ENCODE assay signal across 8 cellular contexts in genomic region chr2:208072250-208072892, GRCh38. TPM values are rescaled to one million over a fixed set of nuclear protein-coding genes. Genes with fewer than 3 reads are reported as not detected.
DNase-seq lines count a peak whose midpoint lies in the region; ATAC-seq and TF ChIP-seq lines count a peak whose summit lies in the region.

No MANE protein-coding gene starts in this region.

- no peaks in the 10 kb centered on the region for H3K36me3 Mint-ChIP-seq in activated T-cell treated with anti-CD3 and anti-CD28 coated beads, Interleukin-2, amount 50 U/mL, for 24 hours (ENCODE audit: low read depth)

- no peak overlapping the region for H2AFZ ChIP-seq in neuronal stem cell (ENCODE audit: low read length)

- H3K9me3 ChIP-seq in neuronal stem cell (replicated peaks in 1 of 2; ENCODE audit: control insufficient read depth in 2 of 2, insufficient read depth in 1 of 2, low read depth in 1 of 2, low read length in 2 of 2), result no peaks in the 10 kb centered on the region
- no peaks in the 10 kb centered on the region for H3K9me3 ChIP-seq in thyroid gland

- DNase-seq in D341Med (ENCODE audit: low spot score) (peak; percentile 71), HS-5 (ENCODE audit: low read depth) (peak; percentile 44), OCI-M1 (lab: John Stamatoyannopoulos, UW) (peak; percentile 87), fibroblast of mammary gland (ENCODE audit: low read depth) (peak; percentile 75), neuronal stem cell (ENCODE audit: low spot score) (peak; percentile 71), thyroid gland (peak; percentile 65 to 74)
- DNase-seq in activated T-cell treated with anti-CD3 and anti-CD28 coated beads, Interleukin-2, amount 50 U/mL, for 24 hours, result peak; percentile 54

- peaks cover 3% of the 10 kb centered on the region for H3K27me3 Mint-ChIP-seq in activated T-cell treated with anti-CD3 and anti-CD28 coated beads, Interleukin-2, amount 50 U/mL, for 24 hours

- no peak overlapping the region for H3K9ac ChIP-seq in neuronal stem cell (ENCODE audit: low read depth, low read length, poor library complexity)

- no peak overlapping the region for H2BK15ac ChIP-seq in neuronal stem cell (ENCODE audit: low read length)

- no peak overlapping the region for H3K4me3 Mint-ChIP-seq in activated T-cell treated with anti-CD3 and anti-CD28 coated beads, Interleukin-2, amount 50 U/mL, for 24 hours

- no peak overlapping the region for H2AK5ac ChIP-seq in neuronal stem cell (ENCODE audit: low read depth, low read length)

- no peak overlapping the region for H3K27ac Mint-ChIP-seq in activated T-cell treated with anti-CD3 and anti-CD28 coated beads, Interleukin-2, amount 50 U/mL, for 24 hours

- H3K9me3 Mint-ChIP-seq in activated T-cell treated with anti-CD3 and anti-CD28 coated beads, Interleukin-2, amount 50 U/mL, for 24 hours, result no peaks in the 10 kb centered on the region

- intact Hi-C loops in thyroid gland (cut with DNase I), result loop anchor here (10.0 kb wide), 1 partner anchor 328 kb away; no protein-coding TSS in a partner anchor

- no CpG with 5 or more reads among the region's 9 CpGs for WGBS in neuronal stem cell (ENCODE audit: extremely low coverage in 2 of 2, insufficient read length in 2 of 2, insufficient replicate concordance in 1 of 2), 2 donors
- WGBS in thyroid gland, 2 donors, result 24 to 27% methylated on average over 9 of the region's 9 CpGs

- H3K27me3 ChIP-seq in neuronal stem cell (ENCODE audit: control insufficient read depth in 3 of 3, insufficient read depth in 3 of 3, low read depth in 1 of 3, low read length in 3 of 3) (no peaks in the 10 kb centered on the region), thyroid gland (no peaks in the 10 kb centered on the region)

- no peak overlapping the region for H3K4me2 ChIP-seq in neuronal stem cell (ENCODE audit: insufficient read depth, low read length, poor library complexity, severe bottlenecking)

- no peak overlapping the region for H2BK5ac ChIP-seq in neuronal stem cell (ENCODE audit: low read length)

- H3K23ac ChIP-seq in neuronal stem cell (ENCODE audit: low read depth, low read length, poor library complexity), result no peak overlapping the region

- H4K91ac ChIP-seq in neuronal stem cell (ENCODE audit: low read depth, low read length, poor library complexity), result no peak overlapping the region

- no peaks in the 10 kb centered on the region for H3K4me1 Mint-ChIP-seq in activated T-cell treated with anti-CD3 and anti-CD28 coated beads, Interleukin-2, amount 50 U/mL, for 24 hours (ENCODE audit: low read depth)

- H3K79me1 ChIP-seq in neuronal stem cell (ENCODE audit: low read depth, low read length), result no peaks in the 10 kb centered on the region

- TF ChIP-seq CTCF in fibroblast of mammary gland (conservative IDR thresholded peaks at IDR 0.05; ENCODE audit: control insufficient read depth, insufficient read depth, low read depth, low read length) (peak; percentile 91), thyroid gland (IDR thresholded peaks at IDR 0.05) (peak; percentile 27 to 82 (median 76))

- H3K4ac ChIP-seq in neuronal stem cell (ENCODE audit: low read length), result no peak overlapping the region

- H3K36me3 ChIP-seq in neuronal stem cell (replicated peaks in 1 of 2; ENCODE audit: control insufficient read depth in 2 of 2, insufficient read depth in 2 of 2, low read length in 2 of 2) (no peaks in the 10 kb centered on the region), thyroid gland (no peaks in the 10 kb centered on the region)

- H3K27ac ChIP-seq in neuronal stem cell (replicated peaks; ENCODE audit: low read length) (no peak overlapping the region), thyroid gland (no peak overlapping the region)

- no peak overlapping the region for H3K4me3 ChIP-seq in fibroblast of mammary gland (ENCODE audit: control insufficient read depth, low read depth, low read length)
- H3K4me3 ChIP-seq in neuronal stem cell (ENCODE audit: low read length in 2 of 2), result no peak overlapping the region
- no peak overlapping the region for H3K4me3 ChIP-seq in thyroid gland (replicated peaks in 1 of 3)

- no peak overlapping the region for H2BK120ac ChIP-seq in neuronal stem cell (ENCODE audit: low read depth, low read length)

- TF ChIP-seq POLR2A in thyroid gland (IDR thresholded peaks at IDR 0.05), result no peak

- H2BK12ac ChIP-seq in neuronal stem cell (ENCODE audit: low read length), result no peak overlapping the region

- no peaks in the 10 kb centered on the region for H3K4me1 ChIP-seq in neuronal stem cell (ENCODE audit: control insufficient read depth in 2 of 2, insufficient read depth in 1 of 2, low read depth in 1 of 2, low read length in 2 of 2)
- peaks cover 0 to 4% of the 10 kb centered on the region in 2 donors for H3K4me1 ChIP-seq in thyroid gland

- ATAC-seq in GM19467 (IDR thresholded peaks at IDR 0.05; ENCODE audit: unreplicated experiment), result peak; percentile 74

- no peak overlapping the region for H3K18ac ChIP-seq in neuronal stem cell (ENCODE audit: low read length)

- no peak overlapping the region for H4K8ac ChIP-seq in neuronal stem cell (ENCODE audit: low read depth, low read length)

- H3K14ac ChIP-seq in neuronal stem cell (ENCODE audit: low read length), result no peak overlapping the region

RNA-seq across cellular contexts. Expression of gene PLEKHM3, which starts 47.0 kb away (rescaled TPM):
- 8.9 TPM for polyA plus RNA-seq in neuronal stem cell (2013, experiment 1 of 2)
- polyA plus RNA-seq in neuronal stem cell (2013, experiment 2 of 2), result 9.7 TPM
- total RNA-seq in thyroid gland, result 10 to 100 TPM; 42.2 to 53.0 (median 44.5) TPM

RNA-seq across cellular contexts. Expression of gene CRYGD, which starts 52.0 kb away (rescaled TPM):
- 0.99 TPM for polyA plus RNA-seq in neuronal stem cell (2013, experiment 1 of 2)
- polyA plus RNA-seq in neuronal stem cell (2013, experiment 2 of 2), result 1.1 TPM
- not detected for total RNA-seq in thyroid gland

RNA-seq across cellular contexts. Expression of gene CRYGC, which starts 57.3 kb away (rescaled TPM):
- polyA plus RNA-seq in neuronal stem cell (2013, experiment 1 of 2), result not detected
- polyA plus RNA-seq in neuronal stem cell (2013, experiment 2 of 2), result not detected
- total RNA-seq in thyroid gland, result not detected
